10 cellular contexts compared by ENCODE assay signal in the genomic region with DNA sequence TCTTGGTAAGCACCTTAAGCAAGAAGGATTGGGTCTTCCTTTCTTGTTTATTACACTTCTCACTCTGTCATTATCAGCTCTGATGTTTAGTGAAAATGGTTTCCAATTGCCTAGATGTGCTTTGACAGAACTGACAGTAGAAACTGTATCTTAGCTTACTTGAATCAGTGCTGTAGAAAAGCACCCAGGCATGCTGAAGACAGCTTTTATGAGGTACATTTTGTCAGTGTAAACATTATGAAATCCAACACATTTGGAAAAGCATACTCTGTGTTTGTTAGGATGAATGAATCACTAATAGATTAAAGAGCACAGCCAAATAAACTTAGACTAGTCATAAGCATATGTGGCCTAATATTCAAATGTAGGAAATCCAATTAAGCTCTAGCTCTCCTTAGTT.
DNase-seq lines count a peak whose midpoint lies in the region; ATAC-seq lines count a peak whose summit lies in the region.
"Had no signal": no experiment of that assay in that cellular context is flagged by ENCODE, and none has a peak within 500 bp of the region (broad histone marks: within the 10 kb centered on the region; RNA-seq: fewer than 3 reads in every experiment).

No MANE protein-coding gene starts in this region.

- DNase-seq in ELR (ENCODE audit: low read depth) (peak; percentile 7), M059J (ENCODE audit: low read depth) (peak; percentile 75), fibroblast of peridontal ligament (ENCODE audit: extremely low read depth) (peak; percentile 47), skeletal muscle cell (ENCODE audit: low read depth) (peak; percentile 73), putamen (ENCODE audit: low spot score) (no peak), retina (no peak)
- DNase-seq: effector memory CD4-positive, alpha-beta T cell; naive B cell; uterus had no signal

- H3K4me3 ChIP-seq in skeletal muscle cell (ENCODE audit: low read depth, low read length), result no peak overlapping the region
- H3K4me3 ChIP-seq: uterus had no signal

- ATAC-seq in HG02840 (IDR thresholded peaks at IDR 0.05; ENCODE audit: low FRiP score, unreplicated experiment), result no peak

Comparison
In these comparisons a context has a peak if more than half of its experiments do, and no peak if none do; other contexts are left out.
1. DNase-seq: peak in ELR (single experiment), M059J (single experiment), fibroblast of peridontal ligament (single experiment) and skeletal muscle cell (single experiment); none in putamen (single experiment) and retina (single experiment).